In genomic region chr11:64439772-64440491, GRCh38 we compare ENCODE assay signal across 2 cellular contexts.
TF ChIP-seq lines count a peak whose summit lies in the region.

No MANE protein-coding gene starts in this region.

TF ChIP-seq in HEK293, 187 proteins besides CTCF, POLR2A, EP300 and RAD21:
- peak; percentile 88 for TF ChIP-seq ZNF121 (tag by site-specific recombination; IDR thresholded peaks at IDR 0.05)
- peak; percentile 64; the same call in 1 of the 2 replicates for TF ChIP-seq RBAK (tag by site-specific recombination; IDR thresholded peaks at IDR 0.05)

TF ChIP-seq in K562, 482 proteins besides CTCF, POLR2A, EP300 and RAD21:
- TF ChIP-seq BCOR (IDR thresholded peaks at IDR 0.05) (peak; percentile 45; the same call in 1 of the 2 replicates), ZNF121 (CRISPR knock-in tag; conservative IDR thresholded peaks at IDR 0.05) (peak; percentile 98)
